18 cellular contexts compared by ENCODE assay signal in the genomic region with DNA sequence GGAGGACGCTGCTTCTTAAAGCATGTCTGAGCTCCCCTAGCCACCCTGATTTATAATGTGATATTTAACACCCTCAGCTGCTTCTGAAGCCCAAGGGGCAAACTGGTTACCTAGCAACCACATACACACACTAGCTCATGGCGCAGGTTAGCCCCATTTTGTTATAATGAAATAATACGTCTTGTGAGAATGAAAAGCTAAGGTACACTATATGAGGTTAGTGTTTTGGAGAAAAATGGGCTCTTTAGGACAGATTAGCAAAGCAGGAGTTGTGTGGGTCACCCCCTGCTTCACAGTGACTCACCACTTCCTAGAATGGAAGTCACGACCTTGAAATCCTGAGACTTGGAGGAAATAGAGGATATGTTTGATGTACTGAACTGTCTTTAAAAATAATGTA.
DNase-seq lines count a peak whose midpoint lies in the region; ATAC-seq and TF ChIP-seq lines count a peak whose summit lies in the region.
"Had no signal": no experiment of that assay in that cellular context is flagged by ENCODE, and none has a peak within 500 bp of the region (broad histone marks: within the 10 kb centered on the region; RNA-seq: fewer than 3 reads in every experiment).

No MANE protein-coding gene starts in this region.

- peak overlapping the region; percentile 57 for H3K27ac ChIP-seq in SJCRH30
- H3K27ac ChIP-seq in Peyer's patch: no peak overlapping the region
- H3K27ac ChIP-seq in upper lobe of right lung: no peak overlapping the region
- H3K27ac ChIP-seq: spleen, tibial nerve had no signal

- peaks cover 0 to 11% of the 10 kb centered on the region in 2 donors for H3K27me3 Mint-ChIP-seq in stimulated activated naive B cell treated with anti-CD40 and anti-IgM and Interleukin-4, amounts not matched to agents 10 μg/mL and 1 μg/mL and 100 μg/mL, for 72 hours
- H3K27me3 Mint-ChIP-seq: activated naive CD4-positive, alpha-beta T cell treated with anti-CD3 and anti-CD28 coated beads, Interleukin-2, amount 10 ng/mL, durations not matched to agents 7 days and 5 days had no signal

- no peaks in the 10 kb centered on the region for H3K4me1 Mint-ChIP-seq in stimulated activated naive B cell treated with anti-CD40 and anti-IgM and Interleukin-4, amounts not matched to agents 10 μg/mL and 1 μg/mL and 100 μg/mL, for 72 hours
- H3K4me1 Mint-ChIP-seq: activated naive CD4-positive, alpha-beta T cell treated with anti-CD3 and anti-CD28 coated beads, Interleukin-2, amount 10 ng/mL, durations not matched to agents 7 days and 5 days; natural killer cell had no signal

- H3K36me3 ChIP-seq in SJCRH30 (no peaks in the 10 kb centered on the region), MG63 (no peaks in the 10 kb centered on the region), Peyer's patch (no peaks in the 10 kb centered on the region), upper lobe of right lung (no peaks in the 10 kb centered on the region)
- H3K36me3 ChIP-seq: spleen, tibial nerve had no signal

- H3K27ac Mint-ChIP-seq in stimulated activated naive B cell treated with anti-CD40 and anti-IgM and Interleukin-4, amounts not matched to agents 10 μg/mL and 1 μg/mL and 100 μg/mL, for 72 hours: no peak overlapping the region
- H3K27ac Mint-ChIP-seq: activated CD8-positive, alpha-beta T cell treated with anti-CD3 and anti-CD28 coated beads, Interleukin-2, amount 10 ng/mL, durations not matched to agents 7 days and 5 days; activated naive CD4-positive, alpha-beta T cell treated with anti-CD3 and anti-CD28 coated beads, Interleukin-2, amount 10 ng/mL, durations not matched to agents 7 days and 5 days; natural killer cell had no signal

- TF ChIP-seq POLR2A in Peyer's patch (IDR thresholded peaks at IDR 0.05): no peak

- H3K27me3 ChIP-seq in SJCRH30 (no peaks in the 10 kb centered on the region), MG63 (no peaks in the 10 kb centered on the region), Peyer's patch (no peaks in the 10 kb centered on the region), upper lobe of right lung (no peaks in the 10 kb centered on the region)
- H3K27me3 ChIP-seq: tibial nerve had no signal

- H3K4me3 Mint-ChIP-seq in stimulated activated naive B cell treated with anti-CD40 and anti-IgM and Interleukin-4, amounts not matched to agents 10 μg/mL and 1 μg/mL and 100 μg/mL, for 72 hours: no peak overlapping the region
- H3K4me3 Mint-ChIP-seq: activated CD8-positive, alpha-beta T cell treated with anti-CD3 and anti-CD28 coated beads, Interleukin-2, amount 10 ng/mL, durations not matched to agents 7 days and 5 days; activated naive CD4-positive, alpha-beta T cell treated with anti-CD3 and anti-CD28 coated beads, Interleukin-2, amount 10 ng/mL, durations not matched to agents 7 days and 5 days; natural killer cell had no signal

- intact Hi-C loops in upper lobe of right lung (cut with DNase I): no loop called here

- no peak overlapping the region; the same call in 1 of the 2 replicates for H3K4me3 ChIP-seq in SJCRH30
- no peak overlapping the region for H3K4me3 ChIP-seq in MG63
- no peak overlapping the region for H3K4me3 ChIP-seq in Peyer's patch
- H3K4me3 ChIP-seq in upper lobe of right lung: no peak overlapping the region
- H3K4me3 ChIP-seq: GM12878, spleen, tibial nerve had no signal

- no peak for ATAC-seq in stimulated activated naive B cell treated with anti-CD40 and anti-IgM and Interleukin-4, amounts not matched to agents 10 μg/mL and 1 μg/mL and 100 μg/mL, for 72 hours (replicated peaks)
- ATAC-seq in upper lobe of right lung: no peak
- ATAC-seq: activated CD8-positive, alpha-beta T cell treated with anti-CD3 and anti-CD28 coated beads, Interleukin-2, amount 10 ng/mL, durations not matched to agents 7 days and 5 days; GM12878; HepG2; natural killer cell; PC-3 had no signal

- peaks cover 0 to 1% of the 10 kb centered on the region in 2 donors for H3K9me3 Mint-ChIP-seq in stimulated activated naive B cell treated with anti-CD40 and anti-IgM and Interleukin-4, amounts not matched to agents 10 μg/mL and 1 μg/mL and 100 μg/mL, for 72 hours

- no peaks in the 10 kb centered on the region for H3K36me3 Mint-ChIP-seq in stimulated activated naive B cell treated with anti-CD40 and anti-IgM and Interleukin-4, amounts not matched to agents 10 μg/mL and 1 μg/mL and 100 μg/mL, for 72 hours
- H3K36me3 Mint-ChIP-seq: activated naive CD4-positive, alpha-beta T cell treated with anti-CD3 and anti-CD28 coated beads, Interleukin-2, amount 10 ng/mL, durations not matched to agents 7 days and 5 days; natural killer cell had no signal

- H3K4me1 ChIP-seq in SJCRH30 (peaks cover 9% of the 10 kb centered on the region), Peyer's patch (no peaks in the 10 kb centered on the region), upper lobe of right lung (no peaks in the 10 kb centered on the region)
- H3K4me1 ChIP-seq: spleen, tibial nerve had no signal

- peak; percentile 7 to 17 for DNase-seq in NCI-H2081 (lab: John Stamatoyannopoulos, UW)
- no peak for DNase-seq in NCI-H2081 treated with DMSO at 0.1 percent for 48 hours (lab: John Stamatoyannopoulos, UW)
- peak; percentile 62 to 74 for DNase-seq in SJCRH30
- peak; percentile 27 for DNase-seq in glomerular endothelial cell (ENCODE audit: extremely low read depth, low read depth, low spot score)
- DNase-seq in MG63: no peak
- DNase-seq in stimulated activated naive B cell treated with anti-CD40 and anti-IgM and Interleukin-4, amounts not matched to agents 10 μg/mL and 1 μg/mL and 100 μg/mL, for 72 hours: no peak
- DNase-seq in Peyer's patch: no peak
- no peak for DNase-seq in upper lobe of right lung
- DNase-seq: activated CD8-positive, alpha-beta T cell treated with anti-CD3 and anti-CD28 coated beads, Interleukin-2, amount 10 ng/mL, durations not matched to agents 7 days and 5 days; activated naive CD4-positive, alpha-beta T cell treated with anti-CD3 and anti-CD28 coated beads, Interleukin-2, amount 10 ng/mL, durations not matched to agents 7 days and 5 days; H7; natural killer cell; NCI-H187 treated with DMSO at 0.1 percent for 48 hours; PC-3; spleen had no signal

- no peak for TF ChIP-seq CTCF in Peyer's patch (IDR thresholded peaks at IDR 0.05)
- TF ChIP-seq CTCF in upper lobe of right lung (IDR thresholded peaks at IDR 0.05): no peak

- H3K9me3 ChIP-seq in SJCRH30 (replicated peaks) (no peaks in the 10 kb centered on the region; the same call in 1 of the 2 replicates), MG63 (no peaks in the 10 kb centered on the region), Peyer's patch (no peaks in the 10 kb centered on the region), upper lobe of right lung (no peaks in the 10 kb centered on the region)

Comparison
In these comparisons a context has a peak if more than half of its experiments do, and no peak if none do; other contexts are left out.
1. DNase-seq: peak in NCI-H2081 (2 of 2), SJCRH30 (2 of 2) and glomerular endothelial cell (single experiment); none in NCI-H2081 treated with DMSO at 0.1 percent for 48 hours (single experiment), MG63 (single experiment), stimulated activated naive B cell treated with anti-CD40 and anti-IgM and Interleukin-4, amounts not matched to agents 10 μg/mL and 1 μg/mL and 100 μg/mL, for 72 hours (single experiment), Peyer's patch (0 of 3) and upper lobe of right lung (single experiment).